ENCODE assay signal across 38 cellular contexts in genomic region chr14:63676615-63677014, GRCh38.
"Had no signal": no experiment of that assay in that cellular context is flagged by ENCODE, and none has a peak within 500 bp of the region (broad histone marks: within the 10 kb centered on the region; RNA-seq: fewer than 3 reads in every experiment).

No MANE protein-coding gene starts in this region.

- H3K9me3 Mint-ChIP-seq: activated CD4-positive, alpha-beta memory T cell treated with anti-CD3 and anti-CD28 coated beads for 36 hours; activated naive CD8-positive, alpha-beta T cell treated with anti-CD3 and anti-CD28 coated beads, Interleukin-2, amount 50 U/mL, for 24 hours; activated T-helper 17 cell treated with anti-CD3 and anti-CD28 coated beads, Interleukin-2, amount 50 U/mL, for 72 hours; brain; T-helper 2 cell treated with Interferon-gamma antibody and Interleukin-4, amounts not matched to agents 5 μg/mL and 100 μg/mL, for 36 hours; WTC11 had no signal

- H3K4me1 Mint-ChIP-seq: activated naive CD8-positive, alpha-beta T cell treated with anti-CD3 and anti-CD28 coated beads, Interleukin-2, amount 50 U/mL, for 24 hours; activated T-helper 17 cell treated with anti-CD3 and anti-CD28 coated beads, Interleukin-2, amount 50 U/mL, for 72 hours; WTC11 had no signal

- H2AFZ ChIP-seq: PC-9 had no signal

- H3K9me3 ChIP-seq: SJCRH30 had no signal

- FAIRE-seq: bronchial epithelial cell, TTC549 had no signal

- H3K27me3 Mint-ChIP-seq: activated CD4-positive, alpha-beta memory T cell treated with anti-CD3 and anti-CD28 coated beads for 36 hours; activated naive CD8-positive, alpha-beta T cell; activated naive CD8-positive, alpha-beta T cell treated with anti-CD3 and anti-CD28 coated beads, Interleukin-2, amount 50 U/mL, for 24 hours; activated T-helper 17 cell treated with anti-CD3 and anti-CD28 coated beads, Interleukin-2, amount 50 U/mL, for 72 hours; brain had no signal

- H3K4me2 ChIP-seq: PC-9 had no signal

- H3K27me3 ChIP-seq: SJCRH30 had no signal

- H3K27ac ChIP-seq: PC-9, SK-N-MC had no signal

- H3K27ac Mint-ChIP-seq: activated CD4-positive, alpha-beta memory T cell treated with anti-CD3 and anti-CD28 coated beads for 36 hours; activated naive CD8-positive, alpha-beta T cell; activated naive CD8-positive, alpha-beta T cell treated with anti-CD3 and anti-CD28 coated beads, Interleukin-2, amount 50 U/mL, for 24 hours; activated T-helper 17 cell treated with anti-CD3 and anti-CD28 coated beads, Interleukin-2, amount 50 U/mL, for 72 hours; brain; T-helper 2 cell treated with Interferon-gamma antibody and Interleukin-4, amounts not matched to agents 5 μg/mL and 100 μg/mL, for 36 hours; WTC11 had no signal

- H3K36me3 Mint-ChIP-seq: WTC11 had no signal

- H3K4me3 Mint-ChIP-seq: activated CD4-positive, alpha-beta memory T cell treated with anti-CD3 and anti-CD28 coated beads for 36 hours; activated naive CD8-positive, alpha-beta T cell; activated naive CD8-positive, alpha-beta T cell treated with anti-CD3 and anti-CD28 coated beads, Interleukin-2, amount 50 U/mL, for 24 hours; activated T-helper 17 cell treated with anti-CD3 and anti-CD28 coated beads, Interleukin-2, amount 50 U/mL, for 72 hours; brain; T-helper 2 cell treated with Interferon-gamma antibody and Interleukin-4, amounts not matched to agents 5 μg/mL and 100 μg/mL, for 36 hours; WTC11 had no signal

- H3K4me3 ChIP-seq: PC-9, SJCRH30, SK-N-MC had no signal

- H3K36me3 ChIP-seq: SJCRH30 had no signal

- ATAC-seq: activated CD4-positive, CD25-positive, alpha-beta regulatory T cell treated with anti-CD3 and anti-CD28 coated beads, Interleukin-2, amount 50 U/mL, for 24 hours; activated naive CD8-positive, alpha-beta T cell treated with anti-CD3 and anti-CD28 coated beads, Interleukin-2, amount 50 U/mL, for 24 hours; activated T-helper 17 cell treated with anti-CD3 and anti-CD28 coated beads, Interleukin-2, amount 50 U/mL, for 72 hours; WTC11 had no signal

- DNase-seq: activated CD4-positive, alpha-beta memory T cell treated with anti-CD3 and anti-CD28 coated beads for 36 hours; activated CD4-positive, alpha-beta T cell treated with anti-CD3 and anti-CD28 coated beads for 4 hours; activated CD4-positive, alpha-beta T cell treated with anti-CD3 and anti-CD28 coated beads, Interleukin-2, amount 50 U/mL, for 1 hour; activated CD8-positive, alpha-beta memory T cell treated with anti-CD3 and anti-CD28 coated beads, Interleukin-2, amount 50 U/mL, for 4 hours; activated gamma-delta T cell; activated naive CD4-positive, alpha-beta T cell treated with Interleukin-2 at 50 U/mL for 16 hours; activated naive CD8-positive, alpha-beta T cell treated with anti-CD3 and anti-CD28 coated beads, Interleukin-2, amount 50 U/mL, for 24 hours; activated T-cell treated with anti-CD3 and anti-CD28 coated beads for 4 hours; activated T-cell treated with anti-CD3 and anti-CD28 coated beads, Interleukin-2, amount 50 U/mL, for 48 hours; anterior cingulate cortex; caudate nucleus; cerebellar nuclear complex; Kasumi-1; KG1; MM.1S; MV-4-11; NCI-H1092; NCI-H1436 treated with DMSO at 0.1 percent for 48 hours; NCI-H1694 treated with DMSO at 0.1 percent for 48 hours; NCI-H2029; NCI-H2107; NCI-H2171; NCI-H510A; NCI-H526; NCI-H748 treated with DMSO at 0.1 percent for 48 hours; NK-92 treated with Interleukin-12 subunit alpha and Interleukin-12 subunit beta, amount 100 ng/mL, for 24 hours; PC-9; SHP77; SJCRH30 had no signal
